ENCODE assay signal across 26 cellular contexts in genomic region chr5:54820346-54820745, GRCh38.
A peak's percentile ranks its signal among the peaks of the same experiment; 100 is the strongest.
DNase-seq lines count a peak whose midpoint lies in the region; ATAC-seq, FAIRE-seq and TF ChIP-seq lines count a peak whose summit lies in the region.
"Had no signal": no experiment of that assay in that cellular context is flagged by ENCODE, and none has a peak within 500 bp of the region (broad histone marks: within the 10 kb centered on the region; RNA-seq: fewer than 3 reads in every experiment).

No MANE protein-coding gene starts in this region.

- H3K9me3 Mint-ChIP-seq in nephron (peaks cover 11% of the 10 kb centered on the region), progenitor cell of endocrine pancreas (ENCODE audit: low read depth) (peaks cover 4% of the 10 kb centered on the region)
- H3K9me3 Mint-ChIP-seq in stimulated activated effector memory CD8-positive, alpha-beta T cell treated with anti-CD3 and anti-CD28 coated beads, Interleukin-12 subunit alpha, Interleukin-12 subunit beta, amount 100 ng/mL, for 72 hours: no peaks in the 10 kb centered on the region
- H3K9me3 Mint-ChIP-seq: activated CD4-positive, alpha-beta T cell treated with anti-CD3 and anti-CD28 coated beads, Interleukin-2, amount 10 ng/mL, durations not matched to agents 7 days and 5 days had no signal

- H3K27ac Mint-ChIP-seq in nephron: peak overlapping the region in 2 of 3 experiments; percentile 0 to 37
- no peak overlapping the region for H3K27ac Mint-ChIP-seq in progenitor cell of endocrine pancreas
- H3K27ac Mint-ChIP-seq in stimulated activated effector memory CD8-positive, alpha-beta T cell treated with anti-CD3 and anti-CD28 coated beads, Interleukin-12 subunit alpha, Interleukin-12 subunit beta, amount 100 ng/mL, for 72 hours: no peak overlapping the region
- H3K27ac Mint-ChIP-seq: activated CD4-positive, alpha-beta T cell treated with anti-CD3 and anti-CD28 coated beads, Interleukin-2, amount 10 ng/mL, durations not matched to agents 7 days and 5 days; CD14-positive monocyte; neural progenitor cell had no signal

- no peak overlapping the region for H3K9ac ChIP-seq in endothelial cell of umbilical vein (replicated peaks; ENCODE audit: extremely low read depth, insufficient read depth, low read length)
- H3K9ac ChIP-seq: neural progenitor cell had no signal

- no peaks in the 10 kb centered on the region for H3K36me3 Mint-ChIP-seq in nephron (ENCODE audit: low read depth)
- no peaks in the 10 kb centered on the region for H3K36me3 Mint-ChIP-seq in progenitor cell of endocrine pancreas (ENCODE audit: insufficient read depth)
- no peaks in the 10 kb centered on the region for H3K36me3 Mint-ChIP-seq in stimulated activated effector memory CD8-positive, alpha-beta T cell treated with anti-CD3 and anti-CD28 coated beads, Interleukin-12 subunit alpha, Interleukin-12 subunit beta, amount 100 ng/mL, for 72 hours
- H3K36me3 Mint-ChIP-seq: CD14-positive monocyte, neural progenitor cell had no signal

- peak; percentile 43 for DNase-seq in AG20443 (ENCODE audit: low spot score)
- peak; percentile 44 for DNase-seq in LHCN-M2 (ENCODE audit: low read depth)
- DNase-seq in endothelial cell of umbilical vein (ENCODE audit: low read depth, low spot score): peak; percentile 85
- DNase-seq in effector memory CD4-positive, alpha-beta T cell: no peak
- no peak for DNase-seq in progenitor cell of endocrine pancreas (ENCODE audit: low spot score, unreplicated experiment)
- DNase-seq in stimulated activated effector memory CD8-positive, alpha-beta T cell treated with anti-CD3 and anti-CD28 coated beads, Interleukin-12 subunit alpha, Interleukin-12 subunit beta, amount 100 ng/mL, for 72 hours (ENCODE audit: low spot score in 2 of 2): no peak
- DNase-seq: activated CD4-positive, alpha-beta T cell treated with anti-CD3 and anti-CD28 coated beads, Interleukin-2, amount 10 ng/mL, durations not matched to agents 7 days and 5 days; activated naive CD4-positive, alpha-beta T cell treated with anti-CD3 and anti-CD28 coated beads, Interleukin-2, amount 50 U/mL, for 16 hours; anterior cingulate cortex; cerebellar nuclear complex; effector CD8-positive, alpha-beta T cell; glutamatergic neuron; MM.1S; NCI-H1417 treated with DMSO at 0.1 percent for 48 hours; NCI-H2107; NCI-H524; PC-3; T-helper 9 cell had no signal

- no peak for TF ChIP-seq POLR2A in endothelial cell of umbilical vein (IDR thresholded peaks at IDR 0.05; ENCODE audit: low read depth, low read length)

- H2AFZ ChIP-seq in endothelial cell of umbilical vein (ENCODE audit: low read depth, low read length): no peak overlapping the region
- H2AFZ ChIP-seq: neural progenitor cell had no signal

- H3K79me2 ChIP-seq in endothelial cell of umbilical vein (ENCODE audit: control insufficient read depth, insufficient read depth, low read length): no peaks in the 10 kb centered on the region

- H3K4me1 ChIP-seq in endothelial cell of umbilical vein (ENCODE audit: control insufficient read depth, extremely low read depth, insufficient read depth, low read length): peaks cover 19% of the 10 kb centered on the region
- no peaks in the 10 kb centered on the region for H3K4me1 ChIP-seq in effector memory CD4-positive, alpha-beta T cell (ENCODE audit: control insufficient read depth, insufficient read depth, low read length, poor library complexity, severe bottlenecking)
- H3K4me1 ChIP-seq: HAP-1, neural progenitor cell had no signal

- H3K4me1 Mint-ChIP-seq in nephron (peaks cover 9% of the 10 kb centered on the region), progenitor cell of endocrine pancreas (ENCODE audit: low read depth) (peaks cover 20% of the 10 kb centered on the region)
- H3K4me1 Mint-ChIP-seq in stimulated activated effector memory CD8-positive, alpha-beta T cell treated with anti-CD3 and anti-CD28 coated beads, Interleukin-12 subunit alpha, Interleukin-12 subunit beta, amount 100 ng/mL, for 72 hours: no peaks in the 10 kb centered on the region
- H3K4me1 Mint-ChIP-seq: activated CD4-positive, alpha-beta T cell treated with anti-CD3 and anti-CD28 coated beads, Interleukin-2, amount 10 ng/mL, durations not matched to agents 7 days and 5 days; CD14-positive monocyte had no signal

- no peak for TF ChIP-seq CTCF in endothelial cell of umbilical vein (IDR thresholded peaks at IDR 0.05; ENCODE audit: extremely low read depth in 1 of 2, insufficient read depth in 1 of 2, low read depth in 1 of 2, low read length in 2 of 2)
- TF ChIP-seq CTCF in nephron (IDR thresholded peaks at IDR 0.05; ENCODE audit: unreplicated experiment in 3 of 3): no peak
- no peak for TF ChIP-seq CTCF in progenitor cell of endocrine pancreas (IDR thresholded peaks at IDR 0.05; ENCODE audit: unreplicated experiment)

- H3K27me3 ChIP-seq in endothelial cell of umbilical vein (ENCODE audit: control insufficient read depth in 2 of 2, insufficient read depth in 2 of 2, low read length in 2 of 2): no peaks in the 10 kb centered on the region
- no peaks in the 10 kb centered on the region for H3K27me3 ChIP-seq in effector memory CD4-positive, alpha-beta T cell (replicated peaks; ENCODE audit: control insufficient read depth, insufficient read depth, low read length, poor library complexity, severe bottlenecking)
- H3K27me3 ChIP-seq: neural progenitor cell had no signal

- FAIRE-seq in endothelial cell of umbilical vein (lab: Jason Lieb, UNC): peak; percentile 77
- FAIRE-seq: D721Med had no signal

- H3K27ac ChIP-seq in endothelial cell of umbilical vein (ENCODE audit: insufficient read depth, low read depth, low read length): peak overlapping the region; percentile 32
- no peak overlapping the region for H3K27ac ChIP-seq in effector memory CD4-positive, alpha-beta T cell (ENCODE audit: insufficient read depth, low read length, poor library complexity, severe bottlenecking)
- H3K27ac ChIP-seq: neural progenitor cell had no signal

- H3K36me3 ChIP-seq in endothelial cell of umbilical vein (ENCODE audit: control insufficient read depth in 2 of 2, extremely low read depth in 1 of 2, insufficient read depth in 2 of 2, low read length in 2 of 2): no peaks in the 10 kb centered on the region
- H3K36me3 ChIP-seq in effector memory CD4-positive, alpha-beta T cell (ENCODE audit: control insufficient read depth, insufficient read depth, low read length): no peaks in the 10 kb centered on the region
- H3K36me3 ChIP-seq: HAP-1, neural progenitor cell had no signal

- BruUV-seq in endothelial cell of umbilical vein (replicated peaks; lab: Mats Ljungman, UMichigan): no TSS peak

- no peaks in the 10 kb centered on the region for H3K9me1 ChIP-seq in endothelial cell of umbilical vein (replicated peaks; ENCODE audit: control insufficient read depth, extremely low read depth, insufficient read depth, low read length)

- POLR2A ChIA-PET in endothelial cell of umbilical vein (lab: Charles Lee): interaction anchor here (0.7 kb wide), 1 partner anchor 13 kb away, joined by 3 read pairs; no protein-coding TSS in a partner anchor

- intact Hi-C loops in endothelial cell of umbilical vein (cut with micrococcal nuclease): loop anchor here (1.0 kb wide), 1 partner anchor 14 kb away; no protein-coding TSS in a partner anchor

- H3K4me3 ChIP-seq in endothelial cell of umbilical vein (replicated peaks in 1 of 3; ENCODE audit: insufficient read depth in 1 of 3, low read depth in 1 of 3, low read length in 3 of 3): no peak overlapping the region
- H3K4me3 ChIP-seq in effector memory CD4-positive, alpha-beta T cell (ENCODE audit: insufficient read depth, low read depth, low read length, poor library complexity, severe bottlenecking): no peak overlapping the region
- H3K4me3 ChIP-seq: HAP-1, lung, neural progenitor cell had no signal

- no peaks in the 10 kb centered on the region for H3K27me3 Mint-ChIP-seq in nephron (ENCODE audit: low read depth)
- no peaks in the 10 kb centered on the region for H3K27me3 Mint-ChIP-seq in progenitor cell of endocrine pancreas

- no peaks in the 10 kb centered on the region for H3K9me3 ChIP-seq in endothelial cell of umbilical vein (replicated peaks; ENCODE audit: control insufficient read depth, insufficient read depth, low read length)
- no peaks in the 10 kb centered on the region for H3K9me3 ChIP-seq in effector memory CD4-positive, alpha-beta T cell (ENCODE audit: control insufficient read depth, low read length)
- H3K9me3 ChIP-seq: HAP-1 had no signal

- H4K20me1 ChIP-seq in endothelial cell of umbilical vein (replicated peaks; ENCODE audit: control insufficient read depth, extremely low read depth, insufficient read depth, low read length): no peaks in the 10 kb centered on the region

- no peak for ATAC-seq in stimulated activated effector memory CD8-positive, alpha-beta T cell treated with anti-CD3 and anti-CD28 coated beads, Interleukin-12 subunit alpha, Interleukin-12 subunit beta, amount 100 ng/mL, for 72 hours
- ATAC-seq: esophagus mucosa, PC-3, Right ventricle myocardium inferior had no signal

- H3K4me2 ChIP-seq in endothelial cell of umbilical vein (ENCODE audit: insufficient read depth, low read length): peak overlapping the region; percentile 65
- H3K4me2 ChIP-seq: neural progenitor cell had no signal

- dilution Hi-C loops in endothelial cell of umbilical vein (cut with MboI; ENCODE audit: extremely low pct_ligation_motif_present, low sequenced_read_pairs): no loop called here

- H3K4me3 Mint-ChIP-seq in nephron (no peak overlapping the region), progenitor cell of endocrine pancreas (ENCODE audit: low read depth) (no peak overlapping the region)
- no peak overlapping the region for H3K4me3 Mint-ChIP-seq in stimulated activated effector memory CD8-positive, alpha-beta T cell treated with anti-CD3 and anti-CD28 coated beads, Interleukin-12 subunit alpha, Interleukin-12 subunit beta, amount 100 ng/mL, for 72 hours
- H3K4me3 Mint-ChIP-seq: activated CD4-positive, alpha-beta T cell treated with anti-CD3 and anti-CD28 coated beads, Interleukin-2, amount 10 ng/mL, durations not matched to agents 7 days and 5 days; CD14-positive monocyte; neural progenitor cell had no signal

- CTCF ChIA-PET in endothelial cell of umbilical vein (lab: Charles Lee): interaction anchor here (0.9 to 2.5 kb wide), 13 partner anchors 9 to 340 kb away, joined by 3 to 15 read pairs (median 4); partner anchors contain the start of genes GPX8 and SNX18

TF ChIP-seq in endothelial cell of umbilical vein, 7 proteins besides CTCF, POLR2A, EP300 and RAD21 (continues in another document):
- TF ChIP-seq POLR2AphosphoS5 (IDR thresholded peaks at IDR 0.05; ENCODE audit: insufficient read depth, low read depth, low read length) (peak; percentile 51), MAX (IDR thresholded peaks at IDR 0.05; ENCODE audit: insufficient read depth, insufficient read length) (no peak), JUN (IDR thresholded peaks at IDR 0.05; ENCODE audit: borderline replicate concordance, insufficient read depth, insufficient read length, low read depth) (peak; percentile 23), FOS (IDR thresholded peaks at IDR 0.05; ENCODE audit: borderline replicate concordance, insufficient read depth, low read length) (peak; percentile 58), EZH2 (IDR thresholded peaks at IDR 0.05; ENCODE audit: borderline replicate concordance, low read depth, low read length, severe bottlenecking) (no peak)

Comparison
In these comparisons a context has a peak if more than half of its experiments do, and no peak if none do; other contexts are left out.
1. DNase-seq: peak in AG20443 (single experiment), LHCN-M2 (single experiment) and endothelial cell of umbilical vein (single experiment); none in effector memory CD4-positive, alpha-beta T cell (0 of 3), progenitor cell of endocrine pancreas (single experiment) and stimulated activated effector memory CD8-positive, alpha-beta T cell treated with anti-CD3 and anti-CD28 coated beads, Interleukin-12 subunit alpha, Interleukin-12 subunit beta, amount 100 ng/mL, for 72 hours (0 of 2).
2. H3K27ac Mint-ChIP-seq: peak in nephron (2 of 3); none in progenitor cell of endocrine pancreas (single experiment) and stimulated activated effector memory CD8-positive, alpha-beta T cell treated with anti-CD3 and anti-CD28 coated beads, Interleukin-12 subunit alpha, Interleukin-12 subunit beta, amount 100 ng/mL, for 72 hours (single experiment).